In genomic region chr6:20402181-20403079, GRCh38 we compare ENCODE assay signal across 8 cellular contexts. TPM values are rescaled to one million over a fixed set of nuclear protein-coding genes. Genes with fewer than 3 reads are reported as not detected.
A peak's percentile ranks its signal among the peaks of the same experiment; 100 is the strongest.
DNase-seq lines count a peak whose midpoint lies in the region; FAIRE-seq and TF ChIP-seq lines count a peak whose summit lies in the region.

No MANE protein-coding gene starts in this region.

- H3K4me1 Mint-ChIP-seq in T-helper 1 cell treated with Interleukin-12 subunit alpha and Interleukin-12 subunit beta and Interleukin-4 antibody, amounts not matched to agents 30 μg/mL and 1 μg/mL, for 36 hours (ENCODE audit: low read depth), result peaks cover 54% of the 10 kb centered on the region

- peak overlapping the region; percentile 94 for H3K4me3 Mint-ChIP-seq in T-helper 1 cell treated with Interleukin-12 subunit alpha and Interleukin-12 subunit beta and Interleukin-4 antibody, amounts not matched to agents 30 μg/mL and 1 μg/mL, for 36 hours

- H3K9ac ChIP-seq in iPS-18a (ENCODE audit: low read length) (peak overlapping the region; percentile 97), skeletal muscle tissue (ENCODE audit: low read depth in 1 of 3, low read length in 3 of 3) (peak overlapping the region in 2 of 3 donors; percentile 54 to 64)

- H3K36me3 Mint-ChIP-seq in T-helper 1 cell treated with Interleukin-12 subunit alpha and Interleukin-12 subunit beta and Interleukin-4 antibody, amounts not matched to agents 30 μg/mL and 1 μg/mL, for 36 hours (ENCODE audit: low read depth), result peaks cover 22% of the 10 kb centered on the region

- H3K9me3 ChIP-seq in iPS-18a (ENCODE audit: control insufficient read depth, low read depth, low read length) (no peaks in the 10 kb centered on the region), skeletal muscle tissue (ENCODE audit: control insufficient read depth in 3 of 3, low read length in 3 of 3) (no peaks in the 10 kb centered on the region)

- no peak for FAIRE-seq in HTR-8/SVneo (lab: Jason Lieb, UNC)

- H3K4me3 ChIP-seq in LNCaP clone FGC (ENCODE audit: low read depth, low read length) (peak overlapping the region; percentile 73), iPS-18a (ENCODE audit: low read length) (peak overlapping the region; percentile 83), skeletal muscle tissue (ENCODE audit: low read length in 3 of 3) (peak overlapping the region; percentile 59 to 66 (median 65))

- H3K36me3 ChIP-seq in iPS-18a (ENCODE audit: control insufficient read depth, low read depth, low read length) (peaks cover 12% of the 10 kb centered on the region), skeletal muscle tissue (ENCODE audit: control insufficient read depth in 3 of 3, insufficient read depth in 3 of 3, low read length in 3 of 3) (no peaks in the 10 kb centered on the region)

- peak; percentile 77 for DNase-seq in ELF-1 (ENCODE audit: low read depth, low spot score)
- no peak for DNase-seq in LNCaP clone FGC (ENCODE audit: low read depth)
- DNase-seq in astrocyte of the hippocampus (ENCODE audit: low read depth, low spot score), result peak; percentile 65
- DNase-seq in HTR-8/SVneo (ENCODE audit: insufficient read length, low spot score), result no peak
- DNase-seq in GOT3 (lab: John Stamatoyannopoulos, UW), result no peak

- H3K9me3 Mint-ChIP-seq in T-helper 1 cell treated with Interleukin-12 subunit alpha and Interleukin-12 subunit beta and Interleukin-4 antibody, amounts not matched to agents 30 μg/mL and 1 μg/mL, for 36 hours, result no peaks in the 10 kb centered on the region

- H3K4me1 ChIP-seq in iPS-18a (ENCODE audit: control insufficient read depth, low read depth, low read length), result peaks cover 9% of the 10 kb centered on the region
- H3K4me1 ChIP-seq in skeletal muscle tissue (ENCODE audit: control insufficient read depth in 3 of 3, insufficient read depth in 3 of 3, low read length in 3 of 3), result peaks cover 4 to 10% (median 9%) of the 10 kb centered on the region in 3 donors

- TF ChIP-seq CTCF in LNCaP clone FGC (IDR thresholded peaks at IDR 0.05; ENCODE audit: control insufficient read depth, extremely low read depth, insufficient read depth), result no peak

- H3K27ac ChIP-seq in iPS-18a (ENCODE audit: low read length) (peak overlapping the region; percentile 71), skeletal muscle tissue (ENCODE audit: low read depth, low read length) (peak overlapping the region; percentile 91)

- peak overlapping the region; percentile 93 for H3K27ac Mint-ChIP-seq in T-helper 1 cell treated with Interleukin-12 subunit alpha and Interleukin-12 subunit beta and Interleukin-4 antibody, amounts not matched to agents 30 μg/mL and 1 μg/mL, for 36 hours

- no peaks in the 10 kb centered on the region for H3K27me3 ChIP-seq in iPS-18a (ENCODE audit: control insufficient read depth, insufficient read depth, low read length)
- H3K27me3 ChIP-seq in skeletal muscle tissue (ENCODE audit: control insufficient read depth in 3 of 3, insufficient read depth in 3 of 3, low read length in 3 of 3), result no peaks in the 10 kb centered on the region

- no peaks in the 10 kb centered on the region for H3K27me3 Mint-ChIP-seq in T-helper 1 cell treated with Interleukin-12 subunit alpha and Interleukin-12 subunit beta and Interleukin-4 antibody, amounts not matched to agents 30 μg/mL and 1 μg/mL, for 36 hours (ENCODE audit: low read depth)

RNA-seq across cellular contexts. Expression of gene E2F3, which starts 0.8 kb away (rescaled TPM):
- total RNA-seq in skeletal muscle tissue, result 3.1 TPM

Comparison
In these comparisons a context has a peak if more than half of its experiments do, and no peak if none do; other contexts are left out.
1. DNase-seq: peak in ELF-1 (single experiment) and astrocyte of the hippocampus (single experiment); none in LNCaP clone FGC (single experiment), HTR-8/SVneo (single experiment) and GOT3 (single experiment).
2. Peak in every context shown above with its lines, with median percentiles within 50 percentile points of each other: H3K4me3 ChIP-seq.